Comparison of ENCODE assay signal across 1 cellular context in genomic region chr12:57435288-57435687, GRCh38.
A peak's percentile ranks its signal among the peaks of the same experiment; 100 is the strongest.
TF ChIP-seq lines count a peak whose summit lies in the region.

No MANE protein-coding gene starts in this region.

TF ChIP-seq in GM12878, 131 proteins besides CTCF, POLR2A, EP300 and RAD21:
- TF ChIP-seq RUNX3 (IDR thresholded peaks at IDR 0.05; ENCODE audit: low read length): peak; percentile 49
- TF ChIP-seq PML (IDR thresholded peaks at IDR 0.05; ENCODE audit: low read length): no peak
